Comparison of ENCODE assay signal across 8 cellular contexts in the genomic region with DNA sequence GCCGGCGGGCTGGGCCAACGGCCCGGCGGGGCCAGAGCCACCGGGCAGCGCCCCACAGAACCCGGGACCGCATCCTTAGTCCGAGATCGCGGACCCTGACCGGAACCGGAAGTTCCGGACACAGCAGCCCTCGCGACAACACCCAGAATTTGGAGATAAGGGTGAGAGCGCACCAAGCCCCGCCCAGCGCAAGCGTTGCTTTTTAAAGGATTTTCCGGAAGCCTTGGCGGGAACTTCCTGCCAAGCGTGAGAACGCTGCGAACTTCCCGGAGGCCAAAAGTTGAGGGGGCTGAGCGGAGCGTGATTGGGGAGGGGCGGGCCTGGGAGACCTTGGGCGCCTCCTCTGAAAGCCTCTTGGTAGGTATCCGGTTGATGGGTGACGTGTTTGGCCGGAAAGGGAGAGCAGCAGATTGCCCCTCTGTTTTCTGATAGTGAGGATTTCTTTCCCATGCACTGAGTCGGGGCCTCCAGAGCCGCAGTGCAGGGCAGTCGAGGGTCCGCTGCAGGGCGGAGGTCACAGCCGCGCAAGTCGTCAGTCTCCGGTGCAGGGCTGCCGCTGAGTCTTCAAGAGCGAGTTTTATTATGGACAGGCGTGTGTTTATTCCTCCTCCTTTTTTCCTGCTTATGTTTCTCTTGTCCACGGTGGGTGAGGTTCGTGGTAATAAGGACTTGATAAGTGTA. TPM values are rescaled to one million over a fixed set of nuclear protein-coding genes. Genes with fewer than 3 reads are reported as not detected.
DNase-seq lines count a peak whose midpoint lies in the region; ATAC-seq and TF ChIP-seq lines count a peak whose summit lies in the region.

A gene with protein sequence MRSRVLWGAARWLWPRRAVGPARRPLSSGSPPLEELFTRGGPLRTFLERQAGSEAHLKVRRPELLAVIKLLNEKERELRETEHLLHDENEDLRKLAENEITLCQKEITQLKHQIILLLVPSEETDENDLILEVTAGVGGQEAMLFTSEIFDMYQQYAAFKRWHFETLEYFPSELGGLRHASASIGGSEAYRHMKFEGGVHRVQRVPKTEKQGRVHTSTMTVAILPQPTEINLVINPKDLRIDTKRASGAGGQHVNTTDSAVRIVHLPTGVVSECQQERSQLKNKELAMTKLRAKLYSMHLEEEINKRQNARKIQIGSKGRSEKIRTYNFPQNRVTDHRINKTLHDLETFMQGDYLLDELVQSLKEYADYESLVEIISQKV (minus strand): TSS at position 97 of the 681 bp plus-strand sequence. CDS start 24 bp downstream, at position 73.

- peak; percentile 95 for ATAC-seq in HG03432 (IDR thresholded peaks at IDR 0.05; ENCODE audit: unreplicated experiment)
- ATAC-seq in activated CD4-positive, alpha-beta T cell treated with anti-CD3 and anti-CD28 coated beads for 36 hours = peak; percentile 87

- H3K4me3 ChIP-seq in choroid plexus epithelial cell (ENCODE audit: low read depth, low read length) = peak within 1 kb of the TSS; percentile 72
- peak within 1 kb of the TSS; percentile 57 for H3K4me3 ChIP-seq in kidney epithelial cell (ENCODE audit: low read depth, low read length)

- DNase-seq in AML-193 (lab: John Stamatoyannopoulos, UW) (peak; percentile 89 to 92), NCI-H510A (lab: John Stamatoyannopoulos, UW) (peak; percentile 83), choroid plexus epithelial cell (ENCODE audit: low read depth) (peak; percentile 97), kidney epithelial cell (ENCODE audit: low read depth) (peak; percentile 90)
- DNase-seq in activated CD4-positive, alpha-beta T cell treated with anti-CD3 and anti-CD28 coated beads for 36 hours = peak; percentile 95
- DNase-seq in stimulated activated CD4-positive, alpha-beta T cell treated with anti-CD3 and anti-CD28 coated beads, Interleukin-15, amount 100 ng/mL, for 48 hours (ENCODE audit: low read depth in 2 of 2) = peak; percentile 84 to 85

- H3K27ac Mint-ChIP-seq in activated CD4-positive, alpha-beta T cell treated with anti-CD3 and anti-CD28 coated beads for 36 hours = peak within 1 kb of the TSS; percentile 99

- peaks cover 36% of the 10 kb centered on the region for H3K4me1 Mint-ChIP-seq in activated CD4-positive, alpha-beta T cell treated with anti-CD3 and anti-CD28 coated beads for 36 hours

- POLR2A ChIA-PET in activated CD4-positive, alpha-beta T cell treated with anti-CD3 and anti-CD28 coated beads for 36 hours (lab: Charles Lee) = interaction anchor here (1.2 to 1.9 kb wide), 2 partner anchors 19 to 20 kb away, joined by 5 to 10 read pairs; a partner anchor contains a TSS

- peaks cover 30% of the 10 kb centered on the region for H3K36me3 Mint-ChIP-seq in activated CD4-positive, alpha-beta T cell treated with anti-CD3 and anti-CD28 coated beads for 36 hours (ENCODE audit: low read depth)

- intact Hi-C loops in activated CD4-positive, alpha-beta T cell treated with anti-CD3 and anti-CD28 coated beads for 36 hours (cut with DNase I, micrococcal nuclease) = loop anchor here (1.0 to 5.0 kb wide), 6 partner anchors 19 to 1612 kb away; a partner anchor contains a TSS

- H3K9me3 Mint-ChIP-seq in activated CD4-positive, alpha-beta T cell treated with anti-CD3 and anti-CD28 coated beads for 36 hours (ENCODE audit: low read depth) = peaks cover 5% of the 10 kb centered on the region

- no peaks in the 10 kb centered on the region for H3K27me3 Mint-ChIP-seq in activated CD4-positive, alpha-beta T cell treated with anti-CD3 and anti-CD28 coated beads for 36 hours

- CTCF ChIA-PET in activated CD4-positive, alpha-beta T cell treated with anti-CD3 and anti-CD28 coated beads for 36 hours (lab: Charles Lee) = no interaction called here

- no peaks in the 10 kb centered on the region for H3K27me3 ChIP-seq in kidney epithelial cell (ENCODE audit: control insufficient read depth, insufficient read depth, low read length)

- H3K4me3 Mint-ChIP-seq in activated CD4-positive, alpha-beta T cell treated with anti-CD3 and anti-CD28 coated beads for 36 hours = peak within 1 kb of the TSS; percentile 92

- TF ChIP-seq CTCF in choroid plexus epithelial cell (conservative IDR thresholded peaks at IDR 0.05; ENCODE audit: low read depth, low read length) = no peak
- no peak for TF ChIP-seq CTCF in kidney epithelial cell (IDR thresholded peaks at IDR 0.05; ENCODE audit: insufficient read depth, low read length, poor library complexity, severe bottlenecking)

- H3K36me3 ChIP-seq in kidney epithelial cell (ENCODE audit: control insufficient read depth, insufficient read depth, low read length) = no peaks in the 10 kb centered on the region

- peak; percentile 76 for TF ChIP-seq POLR2A in GM19099 (IDR thresholded peaks at IDR 0.05; ENCODE audit: extremely low read depth, insufficient read length, low read depth)

RNA-seq across cellular contexts. Expression of the gene that starts here (rescaled TPM):
- total RNA-seq in activated CD4-positive, alpha-beta T cell treated with anti-CD3 and anti-CD28 coated beads for 36 hours = 10 to 100 TPM; 16.8 to 19.9 TPM
- 24.6 and 33.8 TPM in 2 replicates for total RNA-seq in kidney epithelial cell

Comparison
In these comparisons a context has a peak if more than half of its experiments do, and no peak if none do; other contexts are left out.
1. Peak in every context shown above with its lines: DNase-seq, ATAC-seq and H3K4me3 ChIP-seq.